In genomic region chr2:190540048-190540447, GRCh38 we compare ENCODE assay signal across 15 cellular contexts. TPM values are rescaled to one million over a fixed set of nuclear protein-coding genes. Genes with fewer than 3 reads are reported as not detected.
DNase-seq lines count a peak whose midpoint lies in the region; ATAC-seq and TF ChIP-seq lines count a peak whose summit lies in the region.
"Had no signal": no experiment of that assay in that cellular context is flagged by ENCODE, and none has a peak within 500 bp of the region (broad histone marks: within the 10 kb centered on the region; RNA-seq: fewer than 3 reads in every experiment).

No MANE protein-coding gene starts in this region.

- H3K9me3 ChIP-seq in endodermal cell (ENCODE audit: control insufficient read depth, low read length) = peaks cover 52% of the 10 kb centered on the region

- no peak overlapping the region for H3K27ac ChIP-seq in endodermal cell (ENCODE audit: low read depth, low read length)
- H3K27ac ChIP-seq: BLaER1 treated with 17β-estradiol and CSF1 and Interleukin-3, amounts not matched to agents 10 nM and 100 nM had no signal

- DNase-seq in A172 (ENCODE audit: low spot score) (peak; percentile 16), COR-L47 (lab: John Stamatoyannopoulos, UW) (peak; percentile 1), NCI-H69 (lab: John Stamatoyannopoulos, UW) (peak; percentile 3), endodermal cell (no peak)
- DNase-seq in activated CD4-positive, CD25-positive, alpha-beta regulatory T cell treated with anti-CD3 and anti-CD28 coated beads, Interleukin-2, amount 50 U/mL, for 72 hours = no peak
- no peak for DNase-seq in natural killer cell treated with Interleukin-12 subunit alpha and Interleukin-12 subunit beta and Interleukin-15 and Interleukin-18, amount 100 ng/mL, for 72 hours (ENCODE audit: low spot score)
- DNase-seq: DMS153, NCI-H1092 treated with DMSO at 0.1 percent for 48 hours, NCI-H187 treated with DMSO at 0.1 percent for 48 hours, NCI-H774, SHP77 had no signal

- H3K9me3 Mint-ChIP-seq in endodermal cell = peaks cover 50% of the 10 kb centered on the region
- peaks cover 38% of the 10 kb centered on the region for H3K9me3 Mint-ChIP-seq in natural killer cell treated with Interleukin-12 subunit alpha and Interleukin-12 subunit beta and Interleukin-15 and Interleukin-18, amount 100 ng/mL, for 72 hours

- no peak for ATAC-seq in GM19397 (IDR thresholded peaks at IDR 0.05; ENCODE audit: unreplicated experiment)
- no peak for ATAC-seq in natural killer cell treated with Interleukin-12 subunit alpha and Interleukin-12 subunit beta and Interleukin-15 and Interleukin-18, amount 100 ng/mL, for 72 hours

- no peaks in the 10 kb centered on the region for H3K4me1 ChIP-seq in endodermal cell (ENCODE audit: control insufficient read depth, insufficient read depth, low read length)

- H3K4me3 ChIP-seq in endodermal cell (ENCODE audit: low read length) = peak overlapping the region; percentile 38
- H3K4me3 ChIP-seq: BLaER1 treated with 17β-estradiol and CSF1 and Interleukin-3, amounts not matched to agents 10 nM and 100 nM had no signal

- H3K4me1 Mint-ChIP-seq in endodermal cell = peaks cover 15% of the 10 kb centered on the region
- peaks cover 14 to 17% of the 10 kb centered on the region in 2 donors for H3K4me1 Mint-ChIP-seq in natural killer cell treated with Interleukin-12 subunit alpha and Interleukin-12 subunit beta and Interleukin-15 and Interleukin-18, amount 100 ng/mL, for 72 hours (ENCODE audit: low read depth in 2 of 2)

- H3K36me3 ChIP-seq in endodermal cell (ENCODE audit: control insufficient read depth, insufficient read depth, low read length) = no peaks in the 10 kb centered on the region

- TF ChIP-seq CTCF in endodermal cell (conservative IDR thresholded peaks at IDR 0.05) = no peak

- H3K27me3 ChIP-seq in endodermal cell (ENCODE audit: control insufficient read depth, insufficient read depth, low read length, poor library complexity, severe bottlenecking) = no peaks in the 10 kb centered on the region
- H3K27me3 ChIP-seq: BLaER1 treated with 17β-estradiol and CSF1 and Interleukin-3, amounts not matched to agents 10 nM and 100 nM had no signal

- H3K27me3 Mint-ChIP-seq in endodermal cell (ENCODE audit: insufficient read depth) = no peaks in the 10 kb centered on the region
- H3K27me3 Mint-ChIP-seq in natural killer cell treated with Interleukin-12 subunit alpha and Interleukin-12 subunit beta and Interleukin-15 and Interleukin-18, amount 100 ng/mL, for 72 hours = no peaks in the 10 kb centered on the region
- H3K27me3 Mint-ChIP-seq: IgD-negative memory B cell had no signal

- H3K36me3 Mint-ChIP-seq in endodermal cell (ENCODE audit: low read depth) = peaks cover 18% of the 10 kb centered on the region
- peaks cover 66% of the 10 kb centered on the region for H3K36me3 Mint-ChIP-seq in natural killer cell treated with Interleukin-12 subunit alpha and Interleukin-12 subunit beta and Interleukin-15 and Interleukin-18, amount 100 ng/mL, for 72 hours

- no peak overlapping the region for H3K27ac Mint-ChIP-seq in endodermal cell
- H3K27ac Mint-ChIP-seq in natural killer cell treated with Interleukin-12 subunit alpha and Interleukin-12 subunit beta and Interleukin-15 and Interleukin-18, amount 100 ng/mL, for 72 hours = no peak overlapping the region
- H3K27ac Mint-ChIP-seq: T-helper 1 cell treated with Interleukin-12 subunit alpha and Interleukin-12 subunit beta and Interleukin-4 antibody, amounts not matched to agents 30 μg/mL and 1 μg/mL, for 36 hours had no signal

- no peak overlapping the region for H3K9ac ChIP-seq in endodermal cell (ENCODE audit: extremely low read depth, low read length, poor library complexity, severe bottlenecking)
- H3K9ac ChIP-seq: BLaER1 treated with 17β-estradiol and CSF1 and Interleukin-3, amounts not matched to agents 10 nM and 100 nM had no signal

- H3K4me3 Mint-ChIP-seq in endodermal cell = no peak overlapping the region
- no peak overlapping the region for H3K4me3 Mint-ChIP-seq in natural killer cell treated with Interleukin-12 subunit alpha and Interleukin-12 subunit beta and Interleukin-15 and Interleukin-18, amount 100 ng/mL, for 72 hours
- H3K4me3 Mint-ChIP-seq: T-helper 1 cell treated with Interleukin-12 subunit alpha and Interleukin-12 subunit beta and Interleukin-4 antibody, amounts not matched to agents 30 μg/mL and 1 μg/mL, for 36 hours had no signal

- WGBS in endodermal cell (ENCODE audit: insufficient coverage in 1 of 2, insufficient read length in 1 of 2), 2 experiments = 82 to 100% methylated on average over 2 to 5 of the region's 6 CpGs

RNA-seq across cellular contexts. Expression of gene NEMP2, which starts 5.5 kb away (rescaled TPM):
- total RNA-seq in A172 (2014; rRNA removed; shearing (Covaris generic)) = 7.4 and 19.8 TPM in 2 replicates
- 10 to 100 TPM in 1 of 2 donors, 1 to 10 TPM in 1; 7.2 to 11.3 TPM for total RNA-seq in endodermal cell
- polyA plus RNA-seq in endodermal cell (2013, experiment 1 of 2) = 3.6 TPM
- 2.5 TPM for polyA plus RNA-seq in endodermal cell (2013, experiment 2 of 2)
- 1 to 10 TPM; 8.3 to 9.4 TPM for total RNA-seq in natural killer cell treated with Interleukin-12 subunit alpha and Interleukin-12 subunit beta and Interleukin-15 and Interleukin-18, amount 100 ng/mL, for 72 hours

Comparison
In these comparisons a context has a peak if more than half of its experiments do, and no peak if none do; other contexts are left out.
1. DNase-seq: peak in A172 (single experiment), COR-L47 (single experiment) and NCI-H69 (single experiment); none in endodermal cell (single experiment), activated CD4-positive, CD25-positive, alpha-beta regulatory T cell treated with anti-CD3 and anti-CD28 coated beads, Interleukin-2, amount 50 U/mL, for 72 hours (single experiment) and natural killer cell treated with Interleukin-12 subunit alpha and Interleukin-12 subunit beta and Interleukin-15 and Interleukin-18, amount 100 ng/mL, for 72 hours (single experiment).